Comparison of ENCODE assay signal across 9 cellular contexts in genomic region chr13:114107686-114108081, GRCh38. TPM values are rescaled to one million over a fixed set of nuclear protein-coding genes. Genes with fewer than 3 reads are reported as not detected.
DNase-seq lines count a peak whose midpoint lies in the region; ATAC-seq, FAIRE-seq and TF ChIP-seq lines count a peak whose summit lies in the region.
"Had no signal": no experiment of that assay in that cellular context is flagged by ENCODE, and none has a peak within 500 bp of the region (broad histone marks: within the 10 kb centered on the region; RNA-seq: fewer than 3 reads in every experiment).

No MANE protein-coding gene starts in this region.

- H3K79me2 ChIP-seq in endothelial cell of umbilical vein (ENCODE audit: control insufficient read depth, insufficient read depth, low read length), result peaks cover 94% of the 10 kb centered on the region

- H3K9ac ChIP-seq in endothelial cell of umbilical vein (replicated peaks; ENCODE audit: extremely low read depth, insufficient read depth, low read length), result no peak overlapping the region

- TF ChIP-seq CTCF in endothelial cell of umbilical vein (IDR thresholded peaks at IDR 0.05; ENCODE audit: extremely low read depth in 1 of 2, insufficient read depth in 1 of 2, low read depth in 1 of 2, low read length in 2 of 2) (no peak), progenitor cell of endocrine pancreas (IDR thresholded peaks at IDR 0.05; ENCODE audit: unreplicated experiment) (no peak)

- peaks cover 39 to 81% (median 67%) of the 10 kb centered on the region in 7 donors for H3K4me1 Mint-ChIP-seq in naive thymus-derived CD4-positive, alpha-beta T cell
- H3K4me1 Mint-ChIP-seq in progenitor cell of endocrine pancreas (ENCODE audit: low read depth), result peaks cover 11% of the 10 kb centered on the region

- H3K36me3 ChIP-seq in endothelial cell of umbilical vein (ENCODE audit: control insufficient read depth in 2 of 2, extremely low read depth in 1 of 2, insufficient read depth in 2 of 2, low read length in 2 of 2), result peaks cover 0 to 9% of the 10 kb centered on the region in 2 experiments
- peaks cover 0 to 49% (median 21%) of the 10 kb centered on the region in 3 experiments for H3K36me3 ChIP-seq in naive thymus-derived CD4-positive, alpha-beta T cell (ENCODE audit: control insufficient read depth in 2 of 3, insufficient read depth in 3 of 3, low read length in 3 of 3)

- peak overlapping the region; percentile 54 to 95 (median 87) for H3K4me3 Mint-ChIP-seq in naive thymus-derived CD4-positive, alpha-beta T cell
- no peak overlapping the region for H3K4me3 Mint-ChIP-seq in progenitor cell of endocrine pancreas (ENCODE audit: low read depth)

- dilution Hi-C loops in endothelial cell of umbilical vein (cut with MboI; ENCODE audit: extremely low pct_ligation_motif_present, low sequenced_read_pairs), result no loop called here

- no peaks in the 10 kb centered on the region for H3K27me3 ChIP-seq in endothelial cell of umbilical vein (ENCODE audit: control insufficient read depth in 2 of 2, insufficient read depth in 2 of 2, low read length in 2 of 2)
- H3K27me3 ChIP-seq in naive thymus-derived CD4-positive, alpha-beta T cell (ENCODE audit: control insufficient read depth in 2 of 2, insufficient read depth in 2 of 2, low read length in 2 of 2), result no peaks in the 10 kb centered on the region

- DNase-seq in AG08396 (ENCODE audit: low spot score), result peak; percentile 89
- peak; percentile 79 for DNase-seq in NCI-H1092 treated with DMSO at 0.1 percent for 48 hours (lab: John Stamatoyannopoulos, UW)
- peak; percentile 70 for DNase-seq in endothelial cell of umbilical vein (ENCODE audit: low read depth, low spot score)
- DNase-seq in naive thymus-derived CD4-positive, alpha-beta T cell, result no peak
- DNase-seq in progenitor cell of endocrine pancreas (ENCODE audit: low spot score, unreplicated experiment), result no peak
- DNase-seq in occipital lobe (lab: John Stamatoyannopoulos, UW), result no peak
- DNase-seq: PC-3 had no signal

- no peaks in the 10 kb centered on the region for H4K20me1 ChIP-seq in endothelial cell of umbilical vein (replicated peaks; ENCODE audit: control insufficient read depth, extremely low read depth, insufficient read depth, low read length)

- FAIRE-seq in endothelial cell of umbilical vein (lab: Jason Lieb, UNC), result peak; percentile 94

- H3K27ac ChIP-seq in endothelial cell of umbilical vein (ENCODE audit: insufficient read depth, low read depth, low read length), result peak overlapping the region; percentile 43
- peak overlapping the region; percentile 73 for H3K27ac ChIP-seq in naive thymus-derived CD4-positive, alpha-beta T cell (ENCODE audit: low read depth, low read length)

- H3K4me2 ChIP-seq in endothelial cell of umbilical vein (ENCODE audit: insufficient read depth, low read length), result no peak overlapping the region

- ATAC-seq in naive thymus-derived CD4-positive, alpha-beta T cell, result no peak
- ATAC-seq in HG03565 (IDR thresholded peaks at IDR 0.05; ENCODE audit: unreplicated experiment) (no peak), HG02938 (IDR thresholded peaks at IDR 0.05; ENCODE audit: unreplicated experiment) (no peak)
- ATAC-seq: PC-3 had no signal

- intact Hi-C loops in endothelial cell of umbilical vein (cut with micrococcal nuclease), result no loop called here
- intact Hi-C loops in naive thymus-derived CD4-positive, alpha-beta T cell (cut with micrococcal nuclease), result no loop called here

- H3K4me1 ChIP-seq in endothelial cell of umbilical vein (ENCODE audit: control insufficient read depth, extremely low read depth, insufficient read depth, low read length), result peaks cover 26% of the 10 kb centered on the region
- H3K4me1 ChIP-seq in naive thymus-derived CD4-positive, alpha-beta T cell (ENCODE audit: control insufficient read depth in 2 of 2, insufficient read depth in 2 of 2, low read length in 2 of 2), result peaks cover 67 to 85% of the 10 kb centered on the region in 2 donors

- CTCF ChIA-PET in endothelial cell of umbilical vein (lab: Charles Lee), result no interaction called here
- CTCF ChIA-PET in naive thymus-derived CD4-positive, alpha-beta T cell (lab: Charles Lee), result no interaction called here

- H3K27ac Mint-ChIP-seq in naive thymus-derived CD4-positive, alpha-beta T cell, result peak overlapping the region; percentile 46 to 98 (median 94)
- H3K27ac Mint-ChIP-seq in progenitor cell of endocrine pancreas, result no peak overlapping the region

- no TSS peak for BruUV-seq in endothelial cell of umbilical vein (replicated peaks; lab: Mats Ljungman, UMichigan)

- no peaks in the 10 kb centered on the region for H3K9me1 ChIP-seq in endothelial cell of umbilical vein (replicated peaks; ENCODE audit: control insufficient read depth, extremely low read depth, insufficient read depth, low read length)

- no peak overlapping the region for H3K4me3 ChIP-seq in endothelial cell of umbilical vein (replicated peaks in 1 of 3; ENCODE audit: insufficient read depth in 1 of 3, low read depth in 1 of 3, low read length in 3 of 3)
- no peak overlapping the region for H3K4me3 ChIP-seq in naive thymus-derived CD4-positive, alpha-beta T cell (ENCODE audit: low read length)

- no peak overlapping the region for H2AFZ ChIP-seq in endothelial cell of umbilical vein (ENCODE audit: low read depth, low read length)

- peaks cover 0 to 24% (median 5%) of the 10 kb centered on the region in 5 donors for H3K36me3 Mint-ChIP-seq in naive thymus-derived CD4-positive, alpha-beta T cell
- no peaks in the 10 kb centered on the region for H3K36me3 Mint-ChIP-seq in progenitor cell of endocrine pancreas (ENCODE audit: insufficient read depth)

- TF ChIP-seq POLR2A in endothelial cell of umbilical vein (IDR thresholded peaks at IDR 0.05; ENCODE audit: low read depth, low read length), result peak; percentile 14

- POLR2A ChIA-PET in endothelial cell of umbilical vein (lab: Charles Lee), result no interaction called here
- POLR2A ChIA-PET in naive thymus-derived CD4-positive, alpha-beta T cell (lab: Charles Lee), result no interaction called here

- no peaks in the 10 kb centered on the region for H3K27me3 Mint-ChIP-seq in naive thymus-derived CD4-positive, alpha-beta T cell
- H3K27me3 Mint-ChIP-seq in progenitor cell of endocrine pancreas, result peaks cover 3% of the 10 kb centered on the region

- H3K9me3 Mint-ChIP-seq in naive thymus-derived CD4-positive, alpha-beta T cell, result peaks cover 0 to 19% (median 0%) of the 10 kb centered on the region in 11 donors
- H3K9me3 Mint-ChIP-seq in progenitor cell of endocrine pancreas (ENCODE audit: low read depth), result no peaks in the 10 kb centered on the region

- H3K9me3 ChIP-seq in endothelial cell of umbilical vein (replicated peaks; ENCODE audit: control insufficient read depth, insufficient read depth, low read length), result no peaks in the 10 kb centered on the region
- H3K9me3 ChIP-seq in naive thymus-derived CD4-positive, alpha-beta T cell (ENCODE audit: control insufficient read depth in 2 of 3, low read length in 3 of 3), result no peaks in the 10 kb centered on the region

TF ChIP-seq in endothelial cell of umbilical vein, 7 proteins besides CTCF, POLR2A, EP300 and RAD21:
- TF ChIP-seq POLR2AphosphoS5 (IDR thresholded peaks at IDR 0.05; ENCODE audit: insufficient read depth, low read depth, low read length) (no peak), FOS (IDR thresholded peaks at IDR 0.05; ENCODE audit: borderline replicate concordance, insufficient read depth, low read length) (peak; percentile 63), EZH2 (IDR thresholded peaks at IDR 0.05; ENCODE audit: borderline replicate concordance, low read depth, low read length, severe bottlenecking) (no peak), GATA2 (IDR thresholded peaks at IDR 0.05; ENCODE audit: insufficient read depth, insufficient read length, low read depth, low read length) (peak; percentile 24)
- TF ChIP-seq, protein P1, sequence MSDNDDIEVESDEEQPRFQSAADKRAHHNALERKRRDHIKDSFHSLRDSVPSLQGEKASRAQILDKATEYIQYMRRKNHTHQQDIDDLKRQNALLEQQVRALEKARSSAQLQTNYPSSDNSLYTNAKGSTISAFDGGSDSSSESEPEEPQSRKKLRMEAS (IDR thresholded peaks at IDR 0.05; ENCODE audit: insufficient read depth, insufficient read length), result no peak
TF ChIP-seq in endothelial cell of umbilical vein: peak in this region for 2.

RNA-seq across cellular contexts. Expression of gene RASA3, which starts 24.7 kb away (rescaled TPM):
- 51.2 and 53.8 TPM in 2 replicates for total RNA-seq in endothelial cell of umbilical vein
- polyA plus RNA-seq in endothelial cell of umbilical vein, result 22.5 and 26.5 TPM in 2 replicates
- polyA plus RNA-seq in endothelial cell of umbilical vein (2011; cell fraction: cytosol; rRNA removed), result 35.6 and 36.3 TPM in 2 replicates
- 51.2 and 56.7 TPM in 2 replicates for polyA plus RNA-seq in endothelial cell of umbilical vein (2011; cell fraction: nucleus; rRNA removed)
- polyA plus RNA-seq in endothelial cell of umbilical vein (2012), result 41.1 and 42.8 TPM in 2 replicates
- 34.5 and 39.0 TPM in 2 replicates for polyA minus RNA-seq in endothelial cell of umbilical vein
- 5.5 TPM for polyA minus RNA-seq in endothelial cell of umbilical vein (2011; cell fraction: cytosol; rRNA and poly(A)+ RNA removed)
- 20.8 and 28.6 TPM in 2 replicates for polyA minus RNA-seq in endothelial cell of umbilical vein (2011; cell fraction: nucleus; rRNA and poly(A)+ RNA removed)
- total RNA-seq in naive thymus-derived CD4-positive, alpha-beta T cell, result 100 to 1,000 TPM; 110 to 227 (median 199) TPM
- 100 to 1,000 TPM; 109 to 195 TPM for polyA plus RNA-seq in naive thymus-derived CD4-positive, alpha-beta T cell
- 6.3 and 7.6 TPM in 2 replicates for total RNA-seq in progenitor cell of endocrine pancreas
- total RNA-seq in occipital lobe, result 14.2 TPM

Comparison
In these comparisons a context has a peak if more than half of its experiments do, and no peak if none do; other contexts are left out.
1. DNase-seq: peak in AG08396 (single experiment), NCI-H1092 treated with DMSO at 0.1 percent for 48 hours (single experiment) and endothelial cell of umbilical vein (single experiment); none in naive thymus-derived CD4-positive, alpha-beta T cell (0 of 9), progenitor cell of endocrine pancreas (single experiment) and occipital lobe (single experiment).